Comparison of ENCODE assay signal across 8 cellular contexts in genomic region chr10:87301466-87302115, GRCh38. TPM values are rescaled to one million over a fixed set of nuclear protein-coding genes. Genes with fewer than 3 reads are reported as not detected.
DNase-seq lines count a peak whose midpoint lies in the region; ATAC-seq and TF ChIP-seq lines count a peak whose summit lies in the region.
"Not testable (repeated sequence)": the region's sequence is repeated elsewhere in the genome, so short reads cannot be mapped to it uniquely, and the experiment has no call there.

No MANE protein-coding gene starts in this region.

- not testable (repeated sequence) for DNase-seq in DND-41; omental fat pad (ENCODE audit: low spot score)
- peak; percentile 35 for DNase-seq in WERI-Rb-1
- DNase-seq in activated T-helper 2 cell treated with anti-CD3 and anti-CD28 coated beads, Interferon-gamma antibody, Interleukin-2, Interleukin-4, amounts not matched to agents 10 μg/mL and 5 μg/mL and 100 μg/mL, durations not matched to agents 14 hours and 24 hours and 36 hours (ENCODE audit: low spot score), result peak; percentile 21
- peak; percentile 69 for DNase-seq in glutamatergic neuron
- peak; percentile 51 for DNase-seq in stimulated activated CD8-positive, alpha-beta memory T cell treated with anti-CD3 and anti-CD28 coated beads, Interleukin-4, amount 100 ng/mL, for 48 hours

- H3K9me3 Mint-ChIP-seq in activated T-helper 2 cell treated with anti-CD3 and anti-CD28 coated beads, Interferon-gamma antibody, Interleukin-2, Interleukin-4, amounts not matched to agents 10 μg/mL and 5 μg/mL and 100 μg/mL, durations not matched to agents 14 hours and 24 hours and 36 hours; glutamatergic neuron (ENCODE audit: unreplicated experiment): not testable (repeated sequence)

- ATAC-seq in DND-41 (ENCODE audit: insufficient read depth, low read depth) (peak; percentile 78), GM21390 (IDR thresholded peaks at IDR 0.05; ENCODE audit: unreplicated experiment) (peak; percentile 96), HG03064 (IDR thresholded peaks at IDR 0.05; ENCODE audit: low read depth, unreplicated experiment) (peak; percentile 90), omental fat pad (ENCODE audit: low FRiP score) (peak; percentile 97)

- not testable (repeated sequence) for H3K27ac ChIP-seq in DND-41 (ENCODE audit: low read length); WERI-Rb-1

- not testable (repeated sequence) for H3K9me3 ChIP-seq in DND-41 (ENCODE audit: insufficient read depth, low read length, severe bottlenecking); WERI-Rb-1 (ENCODE audit: severe bottlenecking)

- intact Hi-C loops in activated T-helper 2 cell treated with anti-CD3 and anti-CD28 coated beads, Interferon-gamma antibody, Interleukin-2, Interleukin-4, amounts not matched to agents 10 μg/mL and 5 μg/mL and 100 μg/mL, durations not matched to agents 14 hours and 24 hours and 36 hours (cut with micrococcal nuclease), result not testable (repeated sequence)

- H3K4me3 Mint-ChIP-seq in activated T-helper 2 cell treated with anti-CD3 and anti-CD28 coated beads, Interferon-gamma antibody, Interleukin-2, Interleukin-4, amounts not matched to agents 10 μg/mL and 5 μg/mL and 100 μg/mL, durations not matched to agents 14 hours and 24 hours and 36 hours (ENCODE audit: low read depth); glutamatergic neuron (ENCODE audit: unreplicated experiment): not testable (repeated sequence)

- TF ChIP-seq CTCF in DND-41 (IDR thresholded peaks at IDR 0.05; ENCODE audit: borderline replicate concordance, extremely low read depth, low read length, poor library complexity, severe bottlenecking); WERI-Rb-1 (IDR thresholded peaks at IDR 0.05; ENCODE audit: low read depth, low read length); omental fat pad (IDR thresholded peaks at IDR 0.05): not testable (repeated sequence)
- TF ChIP-seq CTCF in glutamatergic neuron (IDR thresholded peaks at IDR 0.05; ENCODE audit: partially characterized antibody, unreplicated experiment), result peak; percentile 38

- H2AFZ ChIP-seq in DND-41 (ENCODE audit: low read depth, low read length), result not testable (repeated sequence)

- H3K4me1 ChIP-seq in DND-41 (ENCODE audit: insufficient read depth, low read length), result not testable (repeated sequence)

- not testable (repeated sequence) for H3K27me3 Mint-ChIP-seq in activated T-helper 2 cell treated with anti-CD3 and anti-CD28 coated beads, Interferon-gamma antibody, Interleukin-2, Interleukin-4, amounts not matched to agents 10 μg/mL and 5 μg/mL and 100 μg/mL, durations not matched to agents 14 hours and 24 hours and 36 hours (ENCODE audit: low read depth); glutamatergic neuron (ENCODE audit: unreplicated experiment)

- not testable (repeated sequence) for H3K79me2 ChIP-seq in DND-41 (ENCODE audit: insufficient read depth, low read length)

- H3K27ac Mint-ChIP-seq in activated T-helper 2 cell treated with anti-CD3 and anti-CD28 coated beads, Interferon-gamma antibody, Interleukin-2, Interleukin-4, amounts not matched to agents 10 μg/mL and 5 μg/mL and 100 μg/mL, durations not matched to agents 14 hours and 24 hours and 36 hours; glutamatergic neuron (ENCODE audit: unreplicated experiment): not testable (repeated sequence)

- H3K36me3 ChIP-seq in DND-41 (ENCODE audit: insufficient read depth, low read length); WERI-Rb-1: not testable (repeated sequence)

- H3K4me2 ChIP-seq in DND-41 (ENCODE audit: insufficient read depth, low read length), result not testable (repeated sequence)

- not testable (repeated sequence) for H4K20me1 ChIP-seq in DND-41 (ENCODE audit: insufficient read depth, low read length)

- not testable (repeated sequence) for H3K4me3 ChIP-seq in DND-41 (ENCODE audit: low read depth in 1 of 2, low read length in 2 of 2); WERI-Rb-1 (ENCODE audit: low read depth, low read length)

- not testable (repeated sequence) for H3K27me3 ChIP-seq in DND-41 (ENCODE audit: insufficient read depth, low read length, poor library complexity); WERI-Rb-1 (ENCODE audit: insufficient read depth, low read depth, severe bottlenecking)

- H3K36me3 Mint-ChIP-seq in activated T-helper 2 cell treated with anti-CD3 and anti-CD28 coated beads, Interferon-gamma antibody, Interleukin-2, Interleukin-4, amounts not matched to agents 10 μg/mL and 5 μg/mL and 100 μg/mL, durations not matched to agents 14 hours and 24 hours and 36 hours (ENCODE audit: low read depth); glutamatergic neuron (ENCODE audit: unreplicated experiment): not testable (repeated sequence)

- not testable (repeated sequence) for H3K9ac ChIP-seq in DND-41 (ENCODE audit: low read depth, low read length)

- not testable (repeated sequence) for H3K4me1 Mint-ChIP-seq in activated T-helper 2 cell treated with anti-CD3 and anti-CD28 coated beads, Interferon-gamma antibody, Interleukin-2, Interleukin-4, amounts not matched to agents 10 μg/mL and 5 μg/mL and 100 μg/mL, durations not matched to agents 14 hours and 24 hours and 36 hours (ENCODE audit: low read depth); glutamatergic neuron (ENCODE audit: low read depth, unreplicated experiment)

RNA-seq across cellular contexts. Expression of gene NUTM2D, which starts 56.0 kb away (rescaled TPM):
- total RNA-seq in activated T-helper 2 cell treated with anti-CD3 and anti-CD28 coated beads, Interferon-gamma antibody, Interleukin-2, Interleukin-4, amounts not matched to agents 10 μg/mL and 5 μg/mL and 100 μg/mL, durations not matched to agents 14 hours and 24 hours and 36 hours, result 1.9 and 2.7 TPM in 2 replicates
- total RNA-seq in glutamatergic neuron (ENCODE audit: unreplicated experiment), result 11.3 TPM
- total RNA-seq in omental fat pad, result 1 to 10 TPM; 2.3 to 3.9 (median 2.7) TPM
